In the genomic region with DNA sequence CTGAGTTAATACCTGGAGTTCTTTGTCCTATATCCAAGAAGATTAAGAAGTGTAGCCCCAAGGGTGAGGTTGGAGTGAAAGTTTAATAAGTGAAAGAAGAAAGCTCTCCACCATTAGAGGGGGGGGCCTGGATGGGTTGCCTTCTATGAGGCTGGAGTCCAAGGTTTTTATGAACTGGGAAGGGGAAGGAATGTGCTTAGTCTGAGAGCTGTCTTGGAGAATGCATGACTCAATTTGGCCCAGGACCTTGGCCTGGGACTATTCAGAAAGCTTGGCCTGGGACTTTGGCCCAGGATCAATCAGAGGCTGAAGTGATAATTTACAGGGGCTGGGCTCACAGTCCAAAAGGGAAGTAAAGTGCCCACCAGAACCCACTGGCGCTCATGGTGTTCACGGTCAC, we compare ENCODE assay signal across 19 cellular contexts.
"Had no signal": no experiment of that assay in that cellular context is flagged by ENCODE, and none has a peak within 500 bp of the region (broad histone marks: within the 10 kb centered on the region; RNA-seq: fewer than 3 reads in every experiment).

No MANE protein-coding gene starts in this region.

- H3K27ac ChIP-seq: colonic mucosa, esophagus squamous epithelium, heart left ventricle, lower lobe of right lung, ovary, right lobe of liver, spleen, upper lobe of left lung, uterus had no signal

- H3K27me3 ChIP-seq: colonic mucosa, esophagus squamous epithelium, heart left ventricle, ovary, right lobe of liver, spleen, tibial artery, upper lobe of left lung, uterus had no signal

- DNase-seq: colonic mucosa; dermis blood vessel endothelial cell; esophagus squamous epithelium; islet precursor cell; lower lobe of right lung; natural killer cell; nucleus accumbens; ovary; right lobe of liver; spleen; stimulated activated CD4-positive, alpha-beta T cell treated with anti-CD3 and anti-CD28 coated beads, Interleukin-15, amount 100 ng/mL, for 24 hours; stimulated activated CD4-positive, alpha-beta T cell treated with anti-CD3 and anti-CD28 coated beads, Interleukin-1b, Interleukin-23, amount 100 ng/mL, for 48 hours; stimulated activated CD4-positive, alpha-beta T cell treated with anti-CD3 and anti-CD28 coated beads, Interleukin-4, amount 100 ng/mL, for 24 hours; upper lobe of left lung; uterus had no signal

- H3K9me3 ChIP-seq: colonic mucosa, lower lobe of right lung, ovary, right lobe of liver, spleen, uterus had no signal

- H3K4me1 ChIP-seq: colonic mucosa, esophagus squamous epithelium, heart left ventricle, lower lobe of right lung, right lobe of liver, spleen, tibial artery, upper lobe of left lung, uterus had no signal

- ATAC-seq: left lobe of liver; lower lobe of right lung; natural killer cell; right lobe of liver; stimulated activated memory B cell treated with anti-CD40 and anti-IgM and Interleukin-4, amounts not matched to agents 10 μg/mL and 1 μg/mL and 100 μg/mL, for 72 hours had no signal

- H3K4me3 ChIP-seq: colonic mucosa, esophagus squamous epithelium, heart left ventricle, lower lobe of right lung, ovary, right lobe of liver, spleen, tibial artery, upper lobe of left lung, uterus had no signal

- H3K36me3 ChIP-seq: colonic mucosa, esophagus squamous epithelium, heart left ventricle, lower lobe of right lung, ovary, right lobe of liver, spleen, tibial artery, upper lobe of left lung, uterus had no signal
